8 cellular contexts compared by ENCODE assay signal in the genomic region with DNA sequence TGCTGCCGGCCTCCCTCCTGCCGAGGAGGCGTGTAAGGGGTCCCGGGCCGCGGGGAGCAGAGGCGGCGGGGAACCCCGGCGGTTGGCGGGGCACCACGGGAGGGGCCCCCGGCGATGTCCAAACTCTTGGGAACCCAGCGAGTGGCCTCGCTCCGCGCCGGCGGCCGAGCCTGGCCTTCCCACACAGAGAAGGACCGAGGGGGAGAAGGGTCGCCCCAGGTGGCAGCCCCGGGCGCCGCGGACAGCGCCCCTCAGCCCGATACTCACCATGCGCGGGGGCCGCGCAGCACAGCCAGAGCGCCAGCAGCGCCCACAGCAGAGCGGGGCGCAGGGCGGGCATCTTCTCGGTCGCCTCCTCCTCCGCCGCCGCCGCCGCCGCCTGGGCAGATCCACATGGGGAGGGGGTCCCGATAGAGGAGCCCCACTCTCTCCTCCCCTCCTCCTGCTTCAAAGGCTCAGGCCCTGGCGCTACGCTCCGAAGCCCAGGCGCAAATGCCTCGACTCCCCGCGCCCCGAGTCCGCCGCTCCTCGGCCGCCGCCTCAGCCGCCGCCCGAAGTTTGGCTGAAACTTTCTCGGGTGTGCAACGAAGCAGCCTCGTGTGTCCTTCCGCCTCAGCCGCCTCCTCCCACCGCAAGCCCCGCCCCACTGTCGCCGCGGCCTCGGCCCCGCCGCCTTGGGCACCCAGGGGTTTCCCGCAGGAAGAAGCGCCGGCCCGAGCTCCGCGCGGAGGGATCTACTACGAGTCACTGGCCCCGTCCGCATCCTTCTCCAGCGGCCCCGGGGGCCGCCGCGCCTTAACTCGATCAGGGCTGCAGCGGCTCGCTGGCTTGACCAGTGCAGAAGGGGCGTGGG. TPM values are rescaled to one million over a fixed set of nuclear protein-coding genes. Genes with fewer than 3 reads are reported as not detected.
A peak's percentile ranks its signal among the peaks of the same experiment; 100 is the strongest.
DNase-seq lines count a peak whose midpoint lies in the region; FAIRE-seq and TF ChIP-seq lines count a peak whose summit lies in the region.
"Not testable (repeated sequence)": the region's sequence is repeated elsewhere in the genome, so short reads cannot be mapped to it uniquely, and the experiment has no call there.

A gene (minus strand): TSS at position 596 of the 853 bp plus-strand sequence. CDS start 256 bp downstream, at position 340.

- peak within 1 kb of the TSS; percentile 89 for H3K9ac ChIP-seq in SK-N-SH
- not testable (repeated sequence) for H3K9ac ChIP-seq in kidney (ENCODE audit: low read length in 2 of 2)

- WGBS in SK-N-SH (ENCODE audit: low lambda C conversion rate): no CpG with 5 or more reads among the region's 95 CpGs
- WGBS in testis, 2 donors: no CpG with 5 or more reads among the region's 95 CpGs

- TF ChIP-seq RAD21 in SK-N-SH (IDR thresholded peaks at IDR 0.05; ENCODE audit: low read length): not testable (repeated sequence)

- CTCF ChIA-PET in SK-N-SH (lab: Yijun Ruan, JAX): not testable (repeated sequence)

- not testable (repeated sequence) for H2AFZ ChIP-seq in SK-N-SH (ENCODE audit: low read depth)

- in situ Hi-C loops in KBM-7 (cut with MboI; ENCODE audit: low pct_unique_long_range_greater_than_20kb, low sequenced_read_pairs): not testable (repeated sequence)

- peak within 1 kb of the TSS; percentile 69; the same call in 1 of the 2 replicates for H3K4me2 ChIP-seq in SK-N-SH

- not testable (repeated sequence) for TF ChIP-seq CTCF in SK-N-SH (IDR thresholded peaks at IDR 0.05); kidney (IDR thresholded peaks at IDR 0.05; ENCODE audit: borderline replicate concordance, extremely low read depth, insufficient read depth); retinal pigment epithelial cell (conservative IDR thresholded peaks at IDR 0.05; ENCODE audit: low read depth, low read length); testis (IDR thresholded peaks at IDR 0.05)

- peak within 1 kb of the TSS; percentile 52 to 66 for H3K4me3 ChIP-seq in SK-N-SH (ENCODE audit: low read depth in 2 of 2, low read length in 1 of 2)
- H3K4me3 ChIP-seq in kidney (ENCODE audit: low read length in 2 of 2): not testable (repeated sequence)
- H3K4me3 ChIP-seq in retinal pigment epithelial cell (ENCODE audit: low read length): peak within 1 kb of the TSS; percentile 49
- peak within 1 kb of the TSS; percentile 65 to 84 for H3K4me3 ChIP-seq in testis

- H4K20me1 ChIP-seq in SK-N-SH (ENCODE audit: insufficient read depth): peaks cover 16% of the 10 kb centered on the region

- H3K9me3 ChIP-seq in SK-N-SH; kidney (ENCODE audit: control insufficient read depth in 1 of 2, low read length in 2 of 2); testis: not testable (repeated sequence)

- H3K79me2 ChIP-seq in SK-N-SH (ENCODE audit: insufficient read depth): peaks cover 24% of the 10 kb centered on the region

- POLR2A ChIA-PET in SK-N-SH (lab: Yijun Ruan, JAX): not testable (repeated sequence)

- TF ChIP-seq EP300 in SK-N-SH (IDR thresholded peaks at IDR 0.05; ENCODE audit: borderline replicate concordance in 1 of 2, low read depth in 1 of 2, low read length in 1 of 2): not testable (repeated sequence)

- H3K27me3 ChIP-seq in SK-N-SH (ENCODE audit: insufficient read depth); testis: not testable (repeated sequence)

- intact Hi-C loops in kidney (cut with DNase I); testis (cut with DNase I; ENCODE audit: low total_unique reads): not testable (repeated sequence)

- H3K4me1 ChIP-seq in SK-N-SH (ENCODE audit: control insufficient read depth in 1 of 2, insufficient read depth in 2 of 2, low read depth in 1 of 2, low read length in 1 of 2); kidney (ENCODE audit: control insufficient read depth in 1 of 2, insufficient read depth in 1 of 2, low read depth in 1 of 2, low read length in 2 of 2); testis: not testable (repeated sequence)

- not testable (repeated sequence) for H3K36me3 ChIP-seq in SK-N-SH (replicated peaks in 1 of 2; ENCODE audit: control insufficient read depth in 1 of 2, insufficient read depth in 2 of 2, low read length in 1 of 2); kidney (ENCODE audit: control insufficient read depth in 1 of 2, insufficient read depth in 2 of 2, low read length in 2 of 2); testis (ENCODE audit: low read depth, missing control alignments)

- not testable (repeated sequence) for TF ChIP-seq POLR2A in testis (IDR thresholded peaks at IDR 0.05)

- peak within 1 kb of the TSS; percentile 39 to 55; a peak in 3 of 4 replicates for H3K27ac ChIP-seq in SK-N-SH (ENCODE audit: low read depth in 2 of 2, low read length in 1 of 2)
- H3K27ac ChIP-seq in kidney (ENCODE audit: low read depth in 2 of 2, low read length in 2 of 2): not testable (repeated sequence)
- H3K27ac ChIP-seq in testis: peak within 1 kb of the TSS; percentile 76 to 89

- FAIRE-seq in kidney (lab: Jason Lieb, UNC): not testable (repeated sequence)

- peak; percentile 69 for DNase-seq in GDM1 (lab: John Stamatoyannopoulos, UW)
- peak; percentile 37 for DNase-seq in KBM-7
- DNase-seq in SK-N-SH; retinal pigment epithelial cell (ENCODE audit: low read depth): not testable (repeated sequence)
- peak; percentile 36 for DNase-seq in activated T-cell treated with anti-CD3 and anti-CD28 coated beads for 4 hours
- peak in 1 of 2 donors; percentile 16 for DNase-seq in dermis microvascular lymphatic vessel endothelial cell (ENCODE audit: low read depth in 2 of 2)
- DNase-seq in kidney: peak; percentile 89
- DNase-seq in testis: peak; percentile 75

- not testable (repeated sequence) for H3K9me2 ChIP-seq in SK-N-SH

- not testable (repeated sequence) for H3F3A ChIP-seq in SK-N-SH (replicated peaks; ENCODE audit: insufficient read depth)

TF ChIP-seq in SK-N-SH, 30 proteins besides CTCF, POLR2A, EP300 and RAD21:
- TF ChIP-seq POLR2AphosphoS5 (IDR thresholded peaks at IDR 0.05; ENCODE audit: low read depth, low read length): 0 out of 2 replicates have a peak, but pooled peaks have one; percentile 16
- TF ChIP-seq, protein P1, sequence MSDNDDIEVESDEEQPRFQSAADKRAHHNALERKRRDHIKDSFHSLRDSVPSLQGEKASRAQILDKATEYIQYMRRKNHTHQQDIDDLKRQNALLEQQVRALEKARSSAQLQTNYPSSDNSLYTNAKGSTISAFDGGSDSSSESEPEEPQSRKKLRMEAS (IDR thresholded peaks at IDR 0.05; ENCODE audit: low read depth): 0 out of 2 replicates have a peak, but pooled peaks have one; percentile 22
- TF ChIP-seq, protein P2, sequence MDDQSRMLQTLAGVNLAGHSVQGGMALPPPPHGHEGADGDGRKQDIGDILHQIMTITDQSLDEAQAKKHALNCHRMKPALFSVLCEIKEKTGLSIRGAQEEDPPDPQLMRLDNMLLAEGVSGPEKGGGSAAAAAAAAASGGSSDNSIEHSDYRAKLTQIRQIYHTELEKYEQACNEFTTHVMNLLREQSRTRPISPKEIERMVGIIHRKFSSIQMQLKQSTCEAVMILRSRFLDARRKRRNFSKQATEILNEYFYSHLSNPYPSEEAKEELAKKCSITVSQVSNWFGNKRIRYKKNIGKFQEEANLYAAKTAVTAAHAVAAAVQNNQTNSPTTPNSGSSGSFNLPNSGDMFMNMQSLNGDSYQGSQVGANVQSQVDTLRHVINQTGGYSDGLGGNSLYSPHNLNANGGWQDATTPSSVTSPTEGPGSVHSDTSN (IDR thresholded peaks at IDR 0.05): peak; percentile 27; the same call in 1 of the 2 replicates
- TF ChIP-seq TAF1 (IDR thresholded peaks at IDR 0.05; ENCODE audit: borderline replicate concordance, low read depth, low read length): 0 out of 2 replicates have a peak, but pooled peaks have one; percentile 41

RNA-seq across cellular contexts. Expression of the gene that starts here (rescaled TPM):
- polyA plus RNA-seq in SK-N-SH (2012; rRNA removed): 23.0 and 23.3 TPM in 2 replicates
- 21.7 and 25.6 TPM in 2 replicates for polyA plus RNA-seq in SK-N-SH (2012; cell fraction: cytosol; rRNA removed)
- 34.8 and 48.1 TPM in 2 replicates for polyA plus RNA-seq in SK-N-SH (2012; cell fraction: nucleus; rRNA removed)
- 22.5 and 23.1 TPM in 2 replicates for total RNA-seq in dermis microvascular lymphatic vessel endothelial cell
- 113 TPM for total RNA-seq in kidney
- 4.9 TPM for polyA plus RNA-seq in kidney (ENCODE audit: insufficient read depth, low read depth, low replicate concordance)
- 100 to 1,000 TPM; 173 to 256 TPM for total RNA-seq in testis
- polyA plus RNA-seq in testis (ENCODE audit: insufficient read depth, low read depth, low replicate concordance): 77.8 TPM
